ENCODE assay signal across 8 cellular contexts in the genomic region with DNA sequence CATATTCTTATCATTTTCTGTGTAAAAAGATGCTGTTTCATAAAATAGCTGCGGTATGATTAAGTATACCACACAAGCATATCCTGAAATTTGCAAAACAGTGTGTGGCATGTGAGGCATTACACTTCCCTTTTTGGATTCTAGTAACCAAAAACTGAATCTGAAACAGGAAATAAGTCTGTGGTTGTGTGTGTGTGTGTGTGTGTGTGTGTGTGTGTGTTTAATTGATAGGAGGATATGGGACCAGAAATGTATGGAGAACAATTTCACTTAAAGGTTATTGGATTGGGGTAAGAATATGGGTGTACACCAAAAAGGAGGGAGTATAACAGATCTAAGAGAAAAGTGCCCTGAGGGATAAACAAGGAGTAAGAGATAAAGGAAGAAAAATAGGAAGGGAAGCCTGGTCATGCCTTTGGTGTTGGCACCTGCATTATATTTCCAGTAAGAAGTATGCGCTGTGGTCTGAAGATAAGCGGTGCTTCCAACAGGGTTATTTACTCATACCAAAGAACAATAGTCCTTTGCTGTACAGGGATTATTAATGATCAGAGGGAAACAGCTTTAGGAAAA. TPM values are rescaled to one million over a fixed set of nuclear protein-coding genes. Genes with fewer than 3 reads are reported as not detected.
DNase-seq lines count a peak whose midpoint lies in the region; ATAC-seq and FAIRE-seq lines count a peak whose summit lies in the region.

No MANE protein-coding gene starts in this region.

- no peak overlapping the region for H3K14ac ChIP-seq in trophoblast cell (ENCODE audit: low read length)

- no CpG with 5 or more reads among the region's 3 CpGs for WGBS in trophoblast cell (ENCODE audit: extremely low coverage, insufficient coverage, insufficient read length)

- H3K4me3 Mint-ChIP-seq in activated naive CD4-positive, alpha-beta T cell treated with anti-CD3 and anti-CD28 coated beads, Interleukin-2, amount 50 U/mL, for 24 hours = peak overlapping the region; percentile 24
- H3K4me3 Mint-ChIP-seq in dendritic cell treated with granulocyte-macrophage colony-stimulating factor and Interleukin-4, amounts not matched to agents 40 ng/mL and 50 ng/mL, for 4 days = peak overlapping the region; percentile 63

- no peak overlapping the region for H3K4me2 ChIP-seq in trophoblast cell (ENCODE audit: low read length)

- no peaks in the 10 kb centered on the region for H3K27me3 Mint-ChIP-seq in activated naive CD4-positive, alpha-beta T cell treated with anti-CD3 and anti-CD28 coated beads, Interleukin-2, amount 50 U/mL, for 24 hours
- H3K27me3 Mint-ChIP-seq in dendritic cell treated with granulocyte-macrophage colony-stimulating factor and Interleukin-4, amounts not matched to agents 40 ng/mL and 50 ng/mL, for 4 days = no peaks in the 10 kb centered on the region

- no peak overlapping the region for H3K4ac ChIP-seq in trophoblast cell (ENCODE audit: low read depth, low read length)

- H4K91ac ChIP-seq in trophoblast cell (ENCODE audit: low read depth, low read length) = no peak overlapping the region

- H2AFZ ChIP-seq in trophoblast cell (ENCODE audit: insufficient read depth, low read length, poor library complexity) = no peak overlapping the region

- H2BK120ac ChIP-seq in trophoblast cell (ENCODE audit: insufficient read depth, low read length, poor library complexity) = no peak overlapping the region

- intact Hi-C loops in dendritic cell treated with granulocyte-macrophage colony-stimulating factor and Interleukin-4, amounts not matched to agents 40 ng/mL and 50 ng/mL, for 4 days (cut with micrococcal nuclease) = loop anchor here (5.0 kb wide), 1 partner anchor 38 kb away; no protein-coding TSS in a partner anchor

- H3K79me1 ChIP-seq in trophoblast cell (ENCODE audit: low read length) = peaks cover 19% of the 10 kb centered on the region

- H3K4me1 Mint-ChIP-seq in activated naive CD4-positive, alpha-beta T cell treated with anti-CD3 and anti-CD28 coated beads, Interleukin-2, amount 50 U/mL, for 24 hours = peaks cover 56% of the 10 kb centered on the region
- H3K4me1 Mint-ChIP-seq in dendritic cell treated with granulocyte-macrophage colony-stimulating factor and Interleukin-4, amounts not matched to agents 40 ng/mL and 50 ng/mL, for 4 days (ENCODE audit: low read depth) = peaks cover 83% of the 10 kb centered on the region

- peaks cover 9% of the 10 kb centered on the region for H3K79me2 ChIP-seq in trophoblast cell (ENCODE audit: control insufficient read depth, insufficient read depth, low read length, poor library complexity)

- H3K27me3 ChIP-seq in trophoblast cell (ENCODE audit: insufficient read depth, low read length) = no peaks in the 10 kb centered on the region

- no peak overlapping the region for H2BK5ac ChIP-seq in trophoblast cell (ENCODE audit: low read depth, low read length, poor library complexity)

- no peaks in the 10 kb centered on the region for H3K9me3 Mint-ChIP-seq in activated naive CD4-positive, alpha-beta T cell treated with anti-CD3 and anti-CD28 coated beads, Interleukin-2, amount 50 U/mL, for 24 hours
- no peaks in the 10 kb centered on the region for H3K9me3 Mint-ChIP-seq in dendritic cell treated with granulocyte-macrophage colony-stimulating factor and Interleukin-4, amounts not matched to agents 40 ng/mL and 50 ng/mL, for 4 days

- H3K36me3 ChIP-seq in trophoblast cell (ENCODE audit: control insufficient read depth in 1 of 2, insufficient read depth in 2 of 2, low read length in 2 of 2) = no peaks in the 10 kb centered on the region

- ATAC-seq in HG03571 (IDR thresholded peaks at IDR 0.05; ENCODE audit: unreplicated experiment) = no peak
- no peak for ATAC-seq in HG02852 (IDR thresholded peaks at IDR 0.05; ENCODE audit: unreplicated experiment)

- no peak overlapping the region for H4K8ac ChIP-seq in trophoblast cell (ENCODE audit: low read depth, low read length)

- peaks cover 3% of the 10 kb centered on the region for H3K36me3 Mint-ChIP-seq in activated naive CD4-positive, alpha-beta T cell treated with anti-CD3 and anti-CD28 coated beads, Interleukin-2, amount 50 U/mL, for 24 hours
- H3K36me3 Mint-ChIP-seq in dendritic cell treated with granulocyte-macrophage colony-stimulating factor and Interleukin-4, amounts not matched to agents 40 ng/mL and 50 ng/mL, for 4 days (ENCODE audit: low read depth) = peaks cover 54% of the 10 kb centered on the region

- H2AK5ac ChIP-seq in trophoblast cell (ENCODE audit: low read length) = no peak overlapping the region

- H3K23ac ChIP-seq in trophoblast cell (ENCODE audit: low read length) = no peak overlapping the region

- no peak overlapping the region for H4K12ac ChIP-seq in trophoblast cell (ENCODE audit: low read depth, low read length)

- H3K18ac ChIP-seq in trophoblast cell (ENCODE audit: low read length) = no peak overlapping the region

- H3K4me1 ChIP-seq in trophoblast cell (ENCODE audit: control insufficient read depth in 1 of 2, insufficient read depth in 2 of 2, low read length in 2 of 2) = peaks cover 10 to 15% of the 10 kb centered on the region in 2 experiments

- H2BK12ac ChIP-seq in trophoblast cell (ENCODE audit: low read length) = no peak overlapping the region

- no peak overlapping the region for H3K27ac ChIP-seq in trophoblast cell (ENCODE audit: low read depth, low read length)

- no peaks in the 10 kb centered on the region for H3K9me3 ChIP-seq in trophoblast cell (ENCODE audit: insufficient read depth, low read depth, low read length)

- no peak overlapping the region for H3K9ac ChIP-seq in trophoblast cell (ENCODE audit: low read length)

- DNase-seq in activated naive CD4-positive, alpha-beta T cell (lab: John Stamatoyannopoulos, UW) = no peak
- DNase-seq in RCC 7860 (ENCODE audit: low spot score) = peak; percentile 5
- peak; percentile 70 to 89 for DNase-seq in trophoblast cell
- no peak for DNase-seq in NCI-H510A treated with DMSO at 0.1 percent for 48 hours (lab: John Stamatoyannopoulos, UW)

- H3K27ac Mint-ChIP-seq in activated naive CD4-positive, alpha-beta T cell treated with anti-CD3 and anti-CD28 coated beads, Interleukin-2, amount 50 U/mL, for 24 hours = peak overlapping the region; percentile 30
- peak overlapping the region; percentile 99 for H3K27ac Mint-ChIP-seq in dendritic cell treated with granulocyte-macrophage colony-stimulating factor and Interleukin-4, amounts not matched to agents 40 ng/mL and 50 ng/mL, for 4 days

- no peak overlapping the region for H3K4me3 ChIP-seq in trophoblast cell (ENCODE audit: low read depth, low read length)

- FAIRE-seq in RCC 7860 (lab: Jason Lieb, UNC) = no peak

RNA-seq across cellular contexts. Expression of a gene that starts 4.0 kb away (rescaled TPM):
- 14.8 and 16.5 TPM in 2 replicates for polyA plus RNA-seq in trophoblast cell (2013)

RNA-seq across cellular contexts. Expression of a gene that starts 4.4 kb away (rescaled TPM):
- polyA plus RNA-seq in trophoblast cell (2013) = 7.3 and 7.9 TPM in 2 replicates

Comparison
In these comparisons a context has a peak if more than half of its experiments do, and no peak if none do; other contexts are left out.
1. DNase-seq: peak in RCC 7860 (single experiment) and trophoblast cell (2 of 2); none in activated naive CD4-positive, alpha-beta T cell (0 of 4) and NCI-H510A treated with DMSO at 0.1 percent for 48 hours (single experiment).